17 cellular contexts compared by ENCODE assay signal in the genomic region with DNA sequence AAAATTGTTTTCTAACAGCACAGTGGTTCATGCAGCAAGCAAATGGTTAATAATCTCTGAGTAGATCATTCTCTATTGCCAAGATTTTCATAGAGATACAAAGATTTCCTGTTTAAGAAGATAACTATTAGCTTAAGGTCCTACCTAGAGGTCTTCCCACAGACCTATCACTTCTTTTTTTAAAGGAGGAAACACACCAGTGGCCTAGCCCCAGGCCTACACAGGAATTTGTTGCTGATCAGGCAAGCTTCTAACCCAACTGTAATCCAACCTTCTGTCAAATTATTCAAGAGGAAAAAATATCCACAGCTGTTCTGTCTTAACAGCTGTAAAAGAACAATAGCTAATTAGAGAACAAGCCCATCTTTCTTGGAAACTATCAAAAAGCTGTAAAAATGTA.
DNase-seq lines count a peak whose midpoint lies in the region; ATAC-seq and TF ChIP-seq lines count a peak whose summit lies in the region.
"Had no signal": no experiment of that assay in that cellular context is flagged by ENCODE, and none has a peak within 500 bp of the region (broad histone marks: within the 10 kb centered on the region; RNA-seq: fewer than 3 reads in every experiment).

No MANE protein-coding gene starts in this region.

- intact Hi-C loops in activated naive CD4-positive, alpha-beta T cell treated with anti-CD3 and anti-CD28 coated beads for 36 hours (cut with micrococcal nuclease): no loop called here

- peaks cover 2% of the 10 kb centered on the region for H3K36me3 Mint-ChIP-seq in activated naive CD4-positive, alpha-beta T cell treated with anti-CD3 and anti-CD28 coated beads for 36 hours (ENCODE audit: low read depth)
- H3K36me3 Mint-ChIP-seq: CD14-positive monocyte had no signal

- peak; percentile 64 for ATAC-seq in GM18508 (IDR thresholded peaks at IDR 0.05; ENCODE audit: insufficient read depth, unreplicated experiment)
- peak; percentile 51 for ATAC-seq in GM21447 (IDR thresholded peaks at IDR 0.05; ENCODE audit: unreplicated experiment)
- peak; percentile 66 for ATAC-seq in HG03460 (IDR thresholded peaks at IDR 0.05; ENCODE audit: unreplicated experiment)
- no peak for ATAC-seq in HG02938 (IDR thresholded peaks at IDR 0.05; ENCODE audit: unreplicated experiment)

- CTCF ChIA-PET in activated naive CD4-positive, alpha-beta T cell treated with anti-CD3 and anti-CD28 coated beads for 36 hours (lab: Charles Lee): interaction anchor here (0.6 to 1.1 kb wide), 2 partner anchors 277 to 937 kb away, joined by 3 read pairs; no protein-coding TSS in a partner anchor

- TF ChIP-seq CTCF in choroid plexus epithelial cell (conservative IDR thresholded peaks at IDR 0.05; ENCODE audit: low read depth, low read length): no peak

- no peak overlapping the region for H3K4me3 ChIP-seq in choroid plexus epithelial cell (ENCODE audit: low read depth, low read length)
- H3K4me3 ChIP-seq: lung, spleen had no signal

- no peaks in the 10 kb centered on the region for H3K9me3 Mint-ChIP-seq in activated naive CD4-positive, alpha-beta T cell treated with anti-CD3 and anti-CD28 coated beads for 36 hours
- H3K9me3 Mint-ChIP-seq: activated T-helper 1 cell treated with anti-CD3 and anti-CD28 coated beads, Interleukin-12 subunit alpha, Interleukin-12 subunit beta, Interleukin-2, Interleukin-4 antibody, amounts not matched to agents 30 ng/mL and 10 ng/mL and 1 ng/mL, durations not matched to agents 14 hours and 24 hours and 36 hours had no signal

- no peaks in the 10 kb centered on the region for H3K27me3 Mint-ChIP-seq in activated naive CD4-positive, alpha-beta T cell treated with anti-CD3 and anti-CD28 coated beads for 36 hours (ENCODE audit: low read depth)

- no peak overlapping the region for H3K4me3 Mint-ChIP-seq in activated naive CD4-positive, alpha-beta T cell treated with anti-CD3 and anti-CD28 coated beads for 36 hours
- H3K4me3 Mint-ChIP-seq: activated T-helper 1 cell treated with anti-CD3 and anti-CD28 coated beads, Interleukin-12 subunit alpha, Interleukin-12 subunit beta, Interleukin-2, Interleukin-4 antibody, amounts not matched to agents 30 ng/mL and 10 ng/mL and 1 ng/mL, durations not matched to agents 14 hours and 24 hours and 36 hours; CD14-positive monocyte had no signal

- H3K27ac Mint-ChIP-seq in activated naive CD4-positive, alpha-beta T cell treated with anti-CD3 and anti-CD28 coated beads for 36 hours: no peak overlapping the region
- H3K27ac Mint-ChIP-seq: activated T-helper 1 cell treated with anti-CD3 and anti-CD28 coated beads, Interleukin-12 subunit alpha, Interleukin-12 subunit beta, Interleukin-2, Interleukin-4 antibody, amounts not matched to agents 30 ng/mL and 10 ng/mL and 1 ng/mL, durations not matched to agents 14 hours and 24 hours and 36 hours; CD14-positive monocyte had no signal

- no peaks in the 10 kb centered on the region for H3K4me1 Mint-ChIP-seq in activated naive CD4-positive, alpha-beta T cell treated with anti-CD3 and anti-CD28 coated beads for 36 hours (ENCODE audit: low read depth)

- DNase-seq in choroid plexus epithelial cell (ENCODE audit: low read depth) (peak; percentile 28), dedifferentiated amniotic fluid mesenchymal stem cell (ENCODE audit: extremely low spot score) (no peak), GM03348 (ENCODE audit: low spot score) (no peak)
- DNase-seq in activated naive CD4-positive, alpha-beta T cell treated with anti-CD3 and anti-CD28 coated beads for 36 hours: no peak
- DNase-seq: activated CD4-positive, alpha-beta T cell treated with anti-CD3 and anti-CD28 coated beads, Interleukin-2, amount 50 U/mL, for 1 hour; aorta; EL; NCI-H510A; occipital lobe; spleen had no signal
